ENCODE assay signal across 8 cellular contexts in the genomic region with DNA sequence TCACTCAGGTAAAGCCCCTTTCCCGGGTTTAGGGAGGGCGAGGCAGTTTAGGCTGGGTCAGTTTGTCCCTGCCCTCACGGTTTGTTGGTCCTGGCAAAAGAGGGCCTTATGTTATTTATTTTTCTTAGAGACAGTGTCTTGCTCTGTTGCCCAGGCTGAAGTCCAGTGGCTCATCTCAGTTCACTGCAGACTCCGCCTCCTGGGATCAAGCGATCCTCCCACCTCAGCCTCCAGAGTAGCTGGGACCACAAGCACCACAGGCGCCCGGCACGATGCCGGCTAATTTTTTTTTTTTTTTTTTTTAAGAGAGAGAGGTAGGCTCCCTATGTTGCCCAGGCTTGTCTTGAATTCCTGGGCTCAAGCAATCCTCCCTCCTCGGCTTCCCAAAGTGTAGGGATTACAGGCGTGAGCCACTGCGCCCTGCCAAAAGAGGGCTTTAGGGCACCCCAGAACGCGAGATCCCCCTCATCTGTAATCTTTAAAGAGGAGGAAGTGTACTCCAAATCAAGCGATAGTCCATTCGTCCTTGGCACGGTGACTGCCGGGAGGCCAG. TPM values are rescaled to one million over a fixed set of nuclear protein-coding genes. Genes with fewer than 3 reads are reported as not detected.
DNase-seq lines count a peak whose midpoint lies in the region; ATAC-seq and TF ChIP-seq lines count a peak whose summit lies in the region.

No MANE protein-coding gene starts in this region.

- peaks cover 0 to 5% (median 1%) of the 10 kb centered on the region in 7 donors for H3K9me3 Mint-ChIP-seq in CD14-positive monocyte
- H3K9me3 Mint-ChIP-seq in HFFc6 = no peaks in the 10 kb centered on the region

- ATAC-seq in Right ventricle myocardium superior (ENCODE audit: poor library complexity) (peak; percentile 17), sciatic nerve (peak; percentile 24)

- peaks cover 19% of the 10 kb centered on the region for H3K4me1 Mint-ChIP-seq in CD14-positive monocyte
- H3K4me1 Mint-ChIP-seq in HFFc6 (ENCODE audit: low read depth) = peaks cover 6% of the 10 kb centered on the region; the same call in 1 of the 2 replicates

- DNase-seq in CD14-positive monocyte (ENCODE audit: low spot score) (no peak), HFFc6 (no peak), Right ventricle myocardium superior (no peak), sciatic nerve (ENCODE audit: low spot score) (no peak), NCI-H1092 treated with DMSO at 0.1 percent for 48 hours (lab: John Stamatoyannopoulos, UW) (no peak), NCI-H1694 (lab: John Stamatoyannopoulos, UW) (no peak), NCI-H1436 treated with DMSO at 0.1 percent for 48 hours (lab: John Stamatoyannopoulos, UW) (no peak)
- DNase-seq in activated CD4-positive, alpha-beta T cell treated with anti-CD3 and anti-CD28 coated beads, Interleukin-2, amount 50 U/mL, for 48 hours = peak; percentile 18 to 21

- H3K4me3 Mint-ChIP-seq in CD14-positive monocyte (peak overlapping the region; percentile 92 to 96), HFFc6 (peak overlapping the region; percentile 97)

- TF ChIP-seq CTCF in CD14-positive monocyte (IDR thresholded peaks at IDR 0.05) (no peak), HFFc6 (IDR thresholded peaks at IDR 0.05) (no peak)

- peak overlapping the region; percentile 84 to 94 (median 92) for H3K27ac Mint-ChIP-seq in CD14-positive monocyte
- peak overlapping the region; percentile 90 for H3K27ac Mint-ChIP-seq in HFFc6

- H3K27me3 Mint-ChIP-seq in CD14-positive monocyte (ENCODE audit: low read depth in 3 of 3) = peaks cover 4 to 14% (median 10%) of the 10 kb centered on the region in 3 donors
- H3K27me3 Mint-ChIP-seq in HFFc6 (ENCODE audit: insufficient read depth) = peaks cover 1% of the 10 kb centered on the region

- intact Hi-C loops in CD14-positive monocyte (cut with micrococcal nuclease) (loop anchor here in 1 of 2 donors (10.0 kb wide), 1 partner anchor 227 kb away; no protein-coding TSS in a partner anchor), Right ventricle myocardium superior (cut with DNase I) (no loop called here), sciatic nerve (cut with DNase I) (no loop called here)

- H3K36me3 Mint-ChIP-seq in CD14-positive monocyte (peaks cover 24 to 26% of the 10 kb centered on the region in 2 donors), HFFc6 (ENCODE audit: low read depth) (peaks cover 15% of the 10 kb centered on the region; the same call in 1 of the 2 replicates)

RNA-seq across cellular contexts. Expression of a gene that starts 0.6 kb away (rescaled TPM):
- polyA plus RNA-seq in CD14-positive monocyte = 1 to 10 TPM; 2.9 to 4.6 TPM
- total RNA-seq in HFFc6 (2021; fragmentation: NEBNext Ultra II Directional; extraction: Animal tissue kit (Norgen Biotek cat#: 25700)) = 10 to 100 TPM; 20.3 to 23.3 (median 22.7) TPM
- total RNA-seq in Right ventricle myocardium superior (13.4 TPM), sciatic nerve (13.1 TPM)

Comparison
In these comparisons a context has a peak if more than half of its experiments do, and no peak if none do; other contexts are left out.
1. DNase-seq: peak in activated CD4-positive, alpha-beta T cell treated with anti-CD3 and anti-CD28 coated beads, Interleukin-2, amount 50 U/mL, for 48 hours (2 of 2); none in CD14-positive monocyte (single experiment), HFFc6 (single experiment), Right ventricle myocardium superior (single experiment), sciatic nerve (single experiment), NCI-H1092 treated with DMSO at 0.1 percent for 48 hours (single experiment), NCI-H1694 (single experiment) and NCI-H1436 treated with DMSO at 0.1 percent for 48 hours (single experiment).